Comparison of ENCODE assay signal across 1 cellular context in the genomic region with DNA sequence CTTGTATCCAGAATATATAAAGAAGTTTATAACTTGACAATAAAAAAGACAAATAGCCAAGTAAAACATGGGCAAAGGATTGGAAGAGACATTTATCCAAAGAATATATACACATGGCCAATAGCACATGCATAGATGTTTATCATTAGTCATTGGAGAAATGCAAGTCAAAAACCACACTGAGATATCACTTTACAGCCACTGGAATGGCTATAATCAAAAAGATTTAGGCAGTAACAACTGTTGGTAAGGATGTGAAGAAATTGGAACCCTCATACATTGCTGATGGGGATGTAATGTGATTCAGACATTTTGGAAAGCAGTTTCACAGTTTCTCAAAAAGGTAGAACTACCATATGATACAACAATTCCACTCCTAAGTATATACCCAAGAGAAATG.
TF ChIP-seq lines count a peak whose summit lies in the region.

No MANE protein-coding gene starts in this region.

TF ChIP-seq in SK-N-SH, 30 proteins besides CTCF, POLR2A, EP300 and RAD21 (continued from another document):
- TF ChIP-seq IRF3 (IDR thresholded peaks at IDR 0.05; ENCODE audit: low read depth, low read length): no peak
- TF ChIP-seq GABPA (IDR thresholded peaks at IDR 0.05; ENCODE audit: low read depth): no peak
- TF ChIP-seq CHD2 (IDR thresholded peaks at IDR 0.05; ENCODE audit: low read length, partially characterized antibody): no peak
- TF ChIP-seq RXRA (IDR thresholded peaks at IDR 0.05; ENCODE audit: borderline replicate concordance, low read depth): no peak
- TF ChIP-seq FOXM1 (IDR thresholded peaks at IDR 0.05; ENCODE audit: low read depth): no peak
- TF ChIP-seq RFX5 (IDR thresholded peaks at IDR 0.05; ENCODE audit: low read length): no peak
- TF ChIP-seq REST (IDR thresholded peaks at IDR 0.05; ENCODE audit: low read depth, low read length): no peak
- TF ChIP-seq TEAD4 (IDR thresholded peaks at IDR 0.05; ENCODE audit: borderline replicate concordance, insufficient read depth): no peak
- peak; percentile 43; the same call in 1 of the 2 replicates for TF ChIP-seq PBX3 (IDR thresholded peaks at IDR 0.05)
- no peak for TF ChIP-seq EZH2phosphoT487 (IDR thresholded peaks at IDR 0.05; ENCODE audit: borderline replicate concordance, low read depth)
TF ChIP-seq in SK-N-SH: peak in this region for 4.
